11 cellular contexts compared by ENCODE assay signal in the genomic region with DNA sequence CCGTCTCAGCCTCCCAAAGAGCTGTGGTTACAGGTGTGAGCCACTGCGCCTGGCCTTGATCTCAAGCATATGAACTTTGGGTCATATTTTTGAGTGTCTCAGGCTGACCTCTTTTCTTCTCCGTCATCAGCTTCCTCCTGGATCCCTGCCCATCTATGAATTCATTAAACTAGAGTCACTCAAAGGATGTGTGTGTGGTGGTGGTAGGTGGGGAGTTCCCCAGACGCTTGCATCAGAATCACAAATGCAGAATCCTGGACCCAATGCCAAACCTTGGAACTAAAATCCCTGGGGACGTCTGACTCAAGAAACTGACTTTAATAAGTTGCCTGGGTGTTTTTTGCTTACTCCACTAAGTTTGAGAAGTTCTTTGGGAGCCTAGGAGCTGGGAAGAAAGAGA.
DNase-seq lines count a peak whose midpoint lies in the region; ATAC-seq lines count a peak whose summit lies in the region.
"Had no signal": no experiment of that assay in that cellular context is flagged by ENCODE, and none has a peak within 500 bp of the region (broad histone marks: within the 10 kb centered on the region; RNA-seq: fewer than 3 reads in every experiment).

No MANE protein-coding gene starts in this region.

- no peaks in the 10 kb centered on the region for H3K9me3 ChIP-seq in effector memory CD4-positive, alpha-beta T cell (ENCODE audit: control insufficient read depth, low read length)

- no peak for ATAC-seq in HG03342 (IDR thresholded peaks at IDR 0.05; ENCODE audit: unreplicated experiment)

- H3K36me3 ChIP-seq in effector memory CD4-positive, alpha-beta T cell (ENCODE audit: control insufficient read depth, insufficient read depth, low read length): no peaks in the 10 kb centered on the region

- H3K4me1 ChIP-seq in effector memory CD4-positive, alpha-beta T cell (ENCODE audit: control insufficient read depth, insufficient read depth, low read length, poor library complexity, severe bottlenecking): no peaks in the 10 kb centered on the region

- H3K4me3 ChIP-seq in skeletal muscle cell (ENCODE audit: low read depth, low read length): no peak overlapping the region
- H3K4me3 ChIP-seq in effector memory CD4-positive, alpha-beta T cell (ENCODE audit: insufficient read depth, low read depth, low read length, poor library complexity, severe bottlenecking): no peak overlapping the region

- no peak overlapping the region for H3K27ac ChIP-seq in effector memory CD4-positive, alpha-beta T cell (ENCODE audit: insufficient read depth, low read length, poor library complexity, severe bottlenecking)

- peaks cover 3% of the 10 kb centered on the region for H3K27me3 ChIP-seq in effector memory CD4-positive, alpha-beta T cell (replicated peaks; ENCODE audit: control insufficient read depth, insufficient read depth, low read length, poor library complexity, severe bottlenecking)

- DNase-seq in GM04503 (ENCODE audit: low read depth) (peak; percentile 29), SW480 (ENCODE audit: low spot score) (peak; percentile 7), fibroblast of peridontal ligament (ENCODE audit: extremely low read depth) (peak; percentile 46), skeletal muscle cell (ENCODE audit: low read depth) (peak; percentile 99), NCI-H1417 treated with DMSO at 0.1 percent for 48 hours (lab: John Stamatoyannopoulos, UW) (no peak), SHP77 treated with DMSO at 0.1 percent for 48 hours (lab: John Stamatoyannopoulos, UW) (no peak)
- DNase-seq in effector memory CD4-positive, alpha-beta T cell: no peak
- DNase-seq: activated CD4-positive, alpha-beta T cell treated with anti-CD3 and anti-CD28 coated beads for 4 hours; caudate nucleus; Kasumi-1 had no signal

Comparison
In these comparisons a context has a peak if more than half of its experiments do, and no peak if none do; other contexts are left out.
1. DNase-seq: peak in GM04503 (single experiment), SW480 (single experiment), fibroblast of peridontal ligament (single experiment) and skeletal muscle cell (single experiment); none in NCI-H1417 treated with DMSO at 0.1 percent for 48 hours (single experiment), effector memory CD4-positive, alpha-beta T cell (0 of 3) and SHP77 treated with DMSO at 0.1 percent for 48 hours (single experiment).